23 cellular contexts compared by ENCODE assay signal in the genomic region with DNA sequence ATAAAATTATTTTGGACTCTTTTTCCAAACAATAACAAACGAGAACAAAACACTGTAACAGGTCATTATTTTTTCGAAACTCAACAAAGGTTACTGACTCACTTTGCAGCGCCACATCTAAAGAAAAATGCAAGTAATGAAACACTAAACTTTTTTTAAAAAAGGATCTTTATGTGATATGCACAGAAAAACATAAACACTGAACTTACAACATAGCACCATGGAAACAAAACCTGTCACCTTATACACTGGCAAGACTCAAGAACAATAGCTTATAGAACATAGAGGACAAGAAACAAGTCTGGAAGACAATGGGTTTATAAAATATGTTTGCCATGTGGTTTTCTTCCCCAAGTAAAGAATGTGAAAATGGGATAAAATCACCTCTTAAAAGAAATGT.
"Had no signal": no experiment of that assay in that cellular context is flagged by ENCODE, and none has a peak within 500 bp of the region (broad histone marks: within the 10 kb centered on the region; RNA-seq: fewer than 3 reads in every experiment).

No MANE protein-coding gene starts in this region.

- H3K4me1 ChIP-seq: ascending aorta had no signal

- DNase-seq: activated B cell treated with CpG ODN at 0.5 μM for 24 hours; activated CD4-positive, alpha-beta T cell treated with anti-CD3 and anti-CD28 coated beads for 1 hour; activated CD8-positive, alpha-beta T cell treated with anti-CD3 and anti-CD28 coated beads, Interleukin-2, amount 10 ng/mL, durations not matched to agents 7 days and 5 days; activated effector memory CD4-positive, alpha-beta T cell treated with anti-CD3 and anti-CD28 coated beads, Interleukin-2, amount 50 U/mL, for 16 hours; activated naive CD4-positive, alpha-beta T cell treated with Interleukin-2 at 50 U/mL for 16 hours; activated naive CD8-positive, alpha-beta T cell treated with anti-CD3 and anti-CD28 coated beads, Interleukin-2, amount 50 U/mL, for 24 hours; activated T-cell treated with anti-CD3 and anti-CD28 coated beads, Interleukin-2, amount 50 U/mL, for 48 hours; amniotic stem cell; body of pancreas; NCI-H1105 treated with DMSO at 0.1 percent for 48 hours; NCI-H1436 treated with DMSO at 0.1 percent for 48 hours; NCI-H187; NCI-H2081 treated with DMSO at 0.1 percent for 48 hours; NCI-H2171 treated with DMSO at 0.1 percent for 48 hours; NCI-H226; NCI-H526 treated with DMSO at 0.1 percent for 48 hours; NCI-H82; SIG-M5; T-helper 17 cell; T-helper 9 cell had no signal

- H3K36me3 ChIP-seq: ascending aorta had no signal

- H3K36me3 Mint-ChIP-seq: activated naive CD4-positive, alpha-beta T cell treated with anti-CD3 and anti-CD28 coated beads, Interleukin-2, amount 50 U/mL, for 72 hours had no signal

- H3K27me3 ChIP-seq: ascending aorta, body of pancreas, cardiac muscle cell had no signal

- H3K27me3 Mint-ChIP-seq: activated B cell treated with CpG ODN at 0.5 μM for 24 hours; activated naive CD8-positive, alpha-beta T cell treated with anti-CD3 and anti-CD28 coated beads, Interleukin-2, amount 50 U/mL, for 24 hours; T-helper 17 cell had no signal

- H3K4me3 ChIP-seq: ascending aorta, body of pancreas, cardiac muscle cell had no signal

- H3K4me3 Mint-ChIP-seq: activated B cell treated with CpG ODN at 0.5 μM for 24 hours; activated CD8-positive, alpha-beta T cell treated with anti-CD3 and anti-CD28 coated beads, Interleukin-2, amount 10 ng/mL, durations not matched to agents 7 days and 5 days; activated naive CD8-positive, alpha-beta T cell treated with anti-CD3 and anti-CD28 coated beads, Interleukin-2, amount 50 U/mL, for 24 hours; T-helper 17 cell had no signal

- H3K9me3 Mint-ChIP-seq: activated B cell treated with CpG ODN at 0.5 μM for 24 hours; activated naive CD8-positive, alpha-beta T cell treated with anti-CD3 and anti-CD28 coated beads, Interleukin-2, amount 50 U/mL, for 24 hours had no signal

- H3K9me3 ChIP-seq: ascending aorta, body of pancreas had no signal

- H3K27ac Mint-ChIP-seq: activated B cell treated with CpG ODN at 0.5 μM for 24 hours; activated CD8-positive, alpha-beta T cell treated with anti-CD3 and anti-CD28 coated beads, Interleukin-2, amount 10 ng/mL, durations not matched to agents 7 days and 5 days; activated naive CD4-positive, alpha-beta T cell treated with anti-CD3 and anti-CD28 coated beads, Interleukin-2, amount 50 U/mL, for 72 hours; activated naive CD8-positive, alpha-beta T cell treated with anti-CD3 and anti-CD28 coated beads, Interleukin-2, amount 50 U/mL, for 24 hours; T-helper 17 cell had no signal

- H3K27ac ChIP-seq: ascending aorta, body of pancreas, cardiac muscle cell had no signal
